21 cellular contexts compared by ENCODE assay signal in genomic region chr11:66237867-66238266, GRCh38. TPM values are rescaled to one million over a fixed set of nuclear protein-coding genes. Genes with fewer than 3 reads are reported as not detected.
"Had no signal": no experiment of that assay in that cellular context is flagged by ENCODE, and none has a peak within 500 bp of the region (broad histone marks: within the 10 kb centered on the region; RNA-seq: fewer than 3 reads in every experiment).

No MANE protein-coding gene starts in this region.

- H3K36me3 ChIP-seq: neural progenitor cell, ovary had no signal

- H3K9ac ChIP-seq: neural progenitor cell had no signal

- H3K4me1 ChIP-seq: neural progenitor cell had no signal

- DNase-seq: activated CD4-positive, alpha-beta T cell treated with anti-CD3 and anti-CD28 coated beads, Interleukin-2, amount 50 U/mL, for 4 hours; activated CD8-positive, alpha-beta memory T cell treated with anti-CD3 and anti-CD28 coated beads, Interleukin-2, amount 50 U/mL, for 48 hours; activated naive CD4-positive, alpha-beta T cell treated with Interleukin-2 at 50 U/mL for 16 hours; effector memory CD4-positive, alpha-beta T cell; gastrocnemius medialis; heart right ventricle; left cardiac atrium; midbrain; ovary; spleen; SW 1271; thyroid gland had no signal

- H3K4me3 Mint-ChIP-seq: dendritic cell treated with granulocyte-macrophage colony-stimulating factor and Interleukin-4, amounts not matched to agents 40 ng/mL and 50 ng/mL, for 4 days; neural progenitor cell; T-helper 2 cell treated with Interferon-gamma antibody and Interleukin-4, amounts not matched to agents 5 μg/mL and 100 μg/mL, for 36 hours had no signal

- H3K27me3 ChIP-seq: gastrocnemius medialis, heart right ventricle, neural progenitor cell, ovary, spleen, thyroid gland had no signal

- H3K27me3 Mint-ChIP-seq: dendritic cell treated with granulocyte-macrophage colony-stimulating factor and Interleukin-4, amounts not matched to agents 40 ng/mL and 50 ng/mL, for 4 days had no signal

- H3K4me2 ChIP-seq: neural progenitor cell had no signal

- H3K9me3 ChIP-seq: gastrocnemius medialis, heart right ventricle, ovary, spleen, thyroid gland had no signal

- H3K9me3 Mint-ChIP-seq: dendritic cell treated with granulocyte-macrophage colony-stimulating factor and Interleukin-4, amounts not matched to agents 40 ng/mL and 50 ng/mL, for 4 days; neural progenitor cell; T-helper 2 cell treated with Interferon-gamma antibody and Interleukin-4, amounts not matched to agents 5 μg/mL and 100 μg/mL, for 36 hours had no signal

- H3K27ac Mint-ChIP-seq: dendritic cell treated with granulocyte-macrophage colony-stimulating factor and Interleukin-4, amounts not matched to agents 40 ng/mL and 50 ng/mL, for 4 days; neural progenitor cell; T-helper 2 cell treated with Interferon-gamma antibody and Interleukin-4, amounts not matched to agents 5 μg/mL and 100 μg/mL, for 36 hours had no signal

- ATAC-seq: activated CD4-positive, CD25-positive, alpha-beta regulatory T cell treated with anti-CD3 and anti-CD28 coated beads, Interleukin-2, amount 50 U/mL, for 24 hours; gastrocnemius medialis; heart right ventricle; left cardiac atrium; sciatic nerve had no signal

- H3K27ac ChIP-seq: epithelial cell of prostate, gastrocnemius medialis, heart right ventricle, neural progenitor cell, ovary, spleen, thyroid gland had no signal

- H3K4me3 ChIP-seq: gastrocnemius medialis, heart right ventricle, neural progenitor cell, ovary, spleen, thyroid gland had no signal

RNA-seq across cellular contexts. Expression of gene CNIH2, which starts 40.1 kb away (rescaled TPM):
- total RNA-seq: bronchial epithelial cell, gastrocnemius medialis, left cardiac atrium, thyroid gland had no signal

RNA-seq across cellular contexts. Expression of gene TMEM151A, which starts 53.8 kb away (rescaled TPM):
- total RNA-seq: bronchial epithelial cell, gastrocnemius medialis, lung microvascular endothelial cell, pulmonary artery endothelial cell had no signal
